ENCODE assay signal across 28 cellular contexts in the genomic region with DNA sequence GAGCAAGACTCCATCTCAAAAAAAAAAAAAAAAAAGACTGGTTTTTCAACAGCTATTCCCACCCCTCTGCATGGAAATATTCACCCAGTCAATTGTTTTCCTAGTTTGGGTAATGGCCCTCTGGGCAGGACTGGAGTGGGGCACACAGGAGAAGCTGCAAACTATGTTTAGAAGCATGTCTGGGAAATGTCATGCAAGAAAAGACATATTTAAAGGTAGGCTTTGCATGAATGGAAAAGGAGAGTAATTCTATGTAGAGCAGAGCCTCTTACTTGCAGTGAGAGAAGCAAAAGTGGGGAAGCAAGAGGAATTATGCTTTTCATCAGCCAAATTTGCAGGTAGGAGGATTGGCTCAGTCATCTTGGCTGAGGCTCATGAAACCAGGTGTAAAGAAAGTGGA.
DNase-seq lines count a peak whose midpoint lies in the region; ATAC-seq and TF ChIP-seq lines count a peak whose summit lies in the region.
"Had no signal": no experiment of that assay in that cellular context is flagged by ENCODE, and none has a peak within 500 bp of the region (broad histone marks: within the 10 kb centered on the region; RNA-seq: fewer than 3 reads in every experiment).

No MANE protein-coding gene starts in this region.

- H2BK5ac ChIP-seq in trophoblast cell (ENCODE audit: low read depth, low read length, poor library complexity): no peak overlapping the region

- H3K36me3 ChIP-seq in trophoblast cell (ENCODE audit: control insufficient read depth in 1 of 2, insufficient read depth in 2 of 2, low read length in 2 of 2): no peaks in the 10 kb centered on the region
- H3K36me3 ChIP-seq: BE2C, SJSA1 had no signal

- intact Hi-C loops in activated B cell treated with CpG ODN at 0.5 μM for 24 hours (cut with micrococcal nuclease): no loop called here

- CTCF ChIA-PET in activated B cell treated with CpG ODN at 0.5 μM for 24 hours (lab: Charles Lee) (interaction anchor here (1.4 kb wide), 1 partner anchor 18 kb away, joined by 3 read pairs; no protein-coding TSS in a partner anchor), GM10248 (lab: Yijun Ruan, JAX) (interaction anchor here (1.7 to 11.2 kb wide), 4 partner anchors 17 to 23 kb away, joined by 4 to 93 read pairs (median 4); no protein-coding TSS in a partner anchor)

- H4K8ac ChIP-seq in trophoblast cell (ENCODE audit: low read depth, low read length): no peak overlapping the region

- no peak overlapping the region for H3K4me3 ChIP-seq in trophoblast cell (ENCODE audit: low read depth, low read length)
- H3K4me3 ChIP-seq: GM23248, SJSA1 had no signal

- no peak overlapping the region for H2AFZ ChIP-seq in trophoblast cell (ENCODE audit: insufficient read depth, low read length, poor library complexity)
- H2AFZ ChIP-seq: GM23248 had no signal

- peaks cover 66% of the 10 kb centered on the region for H3K4me1 Mint-ChIP-seq in activated B cell treated with CpG ODN at 0.5 μM for 24 hours

- H2AK5ac ChIP-seq in trophoblast cell (ENCODE audit: low read length): no peak overlapping the region

- no peaks in the 10 kb centered on the region for H3K36me3 Mint-ChIP-seq in activated B cell treated with CpG ODN at 0.5 μM for 24 hours (ENCODE audit: low read depth)
- H3K36me3 Mint-ChIP-seq: CD14-positive monocyte had no signal

- H3K4ac ChIP-seq in trophoblast cell (ENCODE audit: low read depth, low read length): no peak overlapping the region

- H3K79me2 ChIP-seq in trophoblast cell (ENCODE audit: control insufficient read depth, insufficient read depth, low read length, poor library complexity): no peaks in the 10 kb centered on the region

- no peak for ATAC-seq in activated B cell treated with CpG ODN at 0.5 μM for 24 hours (ENCODE audit: low read depth)
- ATAC-seq: HCT116 had no signal

- H3K4me2 ChIP-seq in trophoblast cell (ENCODE audit: low read length): no peak overlapping the region
- H3K4me2 ChIP-seq: KMS-11 had no signal

- H3K79me1 ChIP-seq in trophoblast cell (ENCODE audit: low read length): peaks cover 4% of the 10 kb centered on the region

- no peaks in the 10 kb centered on the region for H3K27me3 ChIP-seq in trophoblast cell (ENCODE audit: insufficient read depth, low read length)
- H3K27me3 ChIP-seq: BE2C, SJSA1 had no signal

- no peak overlapping the region for H3K4me3 Mint-ChIP-seq in activated B cell treated with CpG ODN at 0.5 μM for 24 hours
- H3K4me3 Mint-ChIP-seq: CD14-positive monocyte; CD8-positive, alpha-beta memory T cell had no signal

- no peak overlapping the region for H4K91ac ChIP-seq in trophoblast cell (ENCODE audit: low read depth, low read length)

- no peak overlapping the region for H4K12ac ChIP-seq in trophoblast cell (ENCODE audit: low read depth, low read length)

- H3K9me3 ChIP-seq in trophoblast cell (ENCODE audit: insufficient read depth, low read depth, low read length): no peaks in the 10 kb centered on the region
- H3K9me3 ChIP-seq: BE2C, SJSA1 had no signal

- H3K9ac ChIP-seq in trophoblast cell (ENCODE audit: low read length): no peak overlapping the region
- H3K9ac ChIP-seq: GM23248, KMS-11 had no signal

- H3K27ac Mint-ChIP-seq in activated B cell treated with CpG ODN at 0.5 μM for 24 hours: peak overlapping the region; percentile 43
- H3K27ac Mint-ChIP-seq: CD14-positive monocyte had no signal

- no peaks in the 10 kb centered on the region for H3K27me3 Mint-ChIP-seq in activated B cell treated with CpG ODN at 0.5 μM for 24 hours
- H3K27me3 Mint-ChIP-seq: CD8-positive, alpha-beta memory T cell had no signal

- no peak overlapping the region for H2BK120ac ChIP-seq in trophoblast cell (ENCODE audit: insufficient read depth, low read length, poor library complexity)

- DNase-seq in NCI-H345 (lab: John Stamatoyannopoulos, UW) (peak; percentile 25), NCI-H345 treated with DMSO at 0.1 percent for 48 hours (lab: John Stamatoyannopoulos, UW; ENCODE audit: unreplicated experiment) (no peak), DMS79 treated with DMSO at 0.1 percent for 48 hours (lab: John Stamatoyannopoulos, UW) (peak; percentile 84), activated B cell treated with CpG ODN at 0.5 μM for 24 hours (no peak), trophoblast cell (no peak), mesenteric fat pad (ENCODE audit: low spot score) (no peak), anterior cingulate cortex (lab: John Stamatoyannopoulos, UW) (no peak), GM10248 (ENCODE audit: extremely low spot score) (no peak)
- DNase-seq: BE2C; CD8-positive, alpha-beta memory T cell; DMS 273 treated with DMSO at 0.1 percent for 48 hours; DND-41; GM23248; IMR-90; NCI-H1092; NCI-H1417 treated with DMSO at 0.1 percent for 48 hours; NCI-H1694 treated with DMSO at 0.1 percent for 48 hours; NCI-H2171 treated with DMSO at 0.1 percent for 48 hours; NCI-H446; NCI-H526; NCI-H82; Right ventricle myocardium superior; RPMI8226 had no signal

- no peak overlapping the region for H3K14ac ChIP-seq in trophoblast cell (ENCODE audit: low read length)

- H3K23ac ChIP-seq in trophoblast cell (ENCODE audit: low read length): no peak overlapping the region

- no peak overlapping the region for H3K18ac ChIP-seq in trophoblast cell (ENCODE audit: low read length)

- peak overlapping the region; percentile 49 for H2BK12ac ChIP-seq in trophoblast cell (ENCODE audit: low read length)

- peaks cover 2% of the 10 kb centered on the region for H3K9me3 Mint-ChIP-seq in activated B cell treated with CpG ODN at 0.5 μM for 24 hours

- POLR2A ChIA-PET in activated B cell treated with CpG ODN at 0.5 μM for 24 hours (lab: Charles Lee): interaction anchor here (0.7 to 1.4 kb wide), 4 partner anchors 8 to 283 kb away, joined by 3 to 6 read pairs (median 3); no protein-coding TSS in a partner anchor
- POLR2A ChIA-PET in GM10248 (lab: Yijun Ruan, JAX): no interaction called here

- H3K4me1 ChIP-seq in trophoblast cell (ENCODE audit: control insufficient read depth in 1 of 2, insufficient read depth in 2 of 2, low read length in 2 of 2): peaks cover 0 to 6% of the 10 kb centered on the region in 2 experiments
- H3K4me1 ChIP-seq: BE2C, SJSA1 had no signal

- H3K27ac ChIP-seq in trophoblast cell (ENCODE audit: low read depth, low read length): peak overlapping the region; percentile 53
- H3K27ac ChIP-seq: 22Rv1, GM23248, KMS-11, SJSA1 had no signal

- TF ChIP-seq CTCF in activated B cell treated with CpG ODN at 0.5 μM for 24 hours (IDR thresholded peaks at IDR 0.05) (no peak), GM10248 (IDR thresholded peaks at IDR 0.05; ENCODE audit: control extremely low read depth, extremely low read depth, low read depth, missing control alignments) (no peak)

Comparison
In these comparisons a context has a peak if more than half of its experiments do, and no peak if none do; other contexts are left out.
1. DNase-seq: peak in NCI-H345 (single experiment) and DMS79 treated with DMSO at 0.1 percent for 48 hours (single experiment); none in NCI-H345 treated with DMSO at 0.1 percent for 48 hours (single experiment), activated B cell treated with CpG ODN at 0.5 μM for 24 hours (single experiment), trophoblast cell (0 of 2), mesenteric fat pad (single experiment), anterior cingulate cortex (0 of 58) and GM10248 (single experiment).